In genomic region chr9:129646654-129647053, GRCh38 we compare ENCODE assay signal across 20 cellular contexts. TPM values are rescaled to one million over a fixed set of nuclear protein-coding genes. Genes with fewer than 3 reads are reported as not detected.
DNase-seq lines count a peak whose midpoint lies in the region; ATAC-seq and TF ChIP-seq lines count a peak whose summit lies in the region.
"Had no signal": no experiment of that assay in that cellular context is flagged by ENCODE, and none has a peak within 500 bp of the region (broad histone marks: within the 10 kb centered on the region; RNA-seq: fewer than 3 reads in every experiment).

No MANE protein-coding gene starts in this region.

- 0 out of 2 replicates have a peak overlapping the region, but pooled peaks have one; percentile 10 for H2BK20ac ChIP-seq in IMR-90 (ENCODE audit: low read depth, low read length)

- no peaks in the 10 kb centered on the region for H3K36me3 Mint-ChIP-seq in activated CD4-positive, alpha-beta T cell treated with anti-CD3 and anti-CD28 coated beads for 36 hours (ENCODE audit: low read depth)
- no peaks in the 10 kb centered on the region for H3K36me3 Mint-ChIP-seq in activated CD4-positive, alpha-beta T cell treated with anti-CD3 and anti-CD28 coated beads, Interleukin-2, amount 10 ng/mL, durations not matched to agents 7 days and 5 days (ENCODE audit: low read depth)
- H3K36me3 Mint-ChIP-seq in CD4-positive, alpha-beta T cell (ENCODE audit: low read depth), result no peaks in the 10 kb centered on the region
- no peaks in the 10 kb centered on the region for H3K36me3 Mint-ChIP-seq in neural crest cell (ENCODE audit: low read depth)
- H3K36me3 Mint-ChIP-seq: CD14-positive monocyte; CD8-positive, alpha-beta T cell had no signal

- CTCF ChIA-PET in activated CD4-positive, alpha-beta T cell treated with anti-CD3 and anti-CD28 coated beads for 36 hours (lab: Charles Lee), result interaction anchor here (0.7 to 0.8 kb wide), 2 partner anchors 16 to 137 kb away, joined by 3 read pairs; no protein-coding TSS in a partner anchor
- CTCF ChIA-PET in activated CD4-positive, alpha-beta T cell treated with anti-CD3 and anti-CD28 coated beads, Interleukin-2, amount 10 ng/mL, durations not matched to agents 7 days and 5 days (lab: Charles Lee), result no interaction called here
- CTCF ChIA-PET in CD4-positive, alpha-beta T cell (lab: Charles Lee), result no interaction called here
- CTCF ChIA-PET in IMR-90 (lab: Yijun Ruan, JAX), result no interaction called here
- CTCF ChIA-PET in RWPE1 (lab: Yijun Ruan, JAX), result interaction anchor here (0.6 to 1.4 kb wide), 5 partner anchors 18 to 1481 kb away, joined by 3 to 7 read pairs (median 5); no protein-coding TSS in a partner anchor

- no peak overlapping the region for H3K14ac ChIP-seq in IMR-90 (replicated peaks; ENCODE audit: low read depth, low read length)

- TF ChIP-seq RAD21 in IMR-90 (IDR thresholded peaks at IDR 0.05; ENCODE audit: low read length), result no peak

- H3K4me1 ChIP-seq in IMR-90 (ENCODE audit: control insufficient read depth, insufficient read depth, low read length), result peaks cover 9% of the 10 kb centered on the region; the same call in 1 of the 2 replicates
- H3K4me1 ChIP-seq: HAP-1 had no signal

- no peak for ATAC-seq in activated CD4-positive, alpha-beta T cell treated with anti-CD3 and anti-CD28 coated beads for 36 hours
- ATAC-seq in CD4-positive, alpha-beta T cell (ENCODE audit: poor library complexity), result no peak
- ATAC-seq in IMR-90 (ENCODE audit: low read depth), result no peak
- ATAC-seq: CD8-positive, alpha-beta T cell; GM12878 had no signal

- intact Hi-C loops in activated CD4-positive, alpha-beta T cell treated with anti-CD3 and anti-CD28 coated beads for 36 hours (cut with DNase I, micrococcal nuclease), result loop anchor here (10.0 kb wide), 2 partner anchors 78 to 408 kb away; partner anchors contain the start of gene GPR107 (in 1 of the 2)
- intact Hi-C loops in CD4-positive, alpha-beta T cell (cut with DNase I, micrococcal nuclease), result loop anchor here in 1 of 2 experiments (10.0 kb wide), 1 partner anchor 1712 kb away; the partner anchor contains the start of genes DPM2 and PIP5KL1
- intact Hi-C loops in IMR-90 (cut with micrococcal nuclease), result no loop called here

- no peak overlapping the region for H4K91ac ChIP-seq in IMR-90 (ENCODE audit: insufficient read depth, low read depth, low read length)

- TF ChIP-seq POLR2A in IMR-90 (IDR thresholded peaks at IDR 0.05; ENCODE audit: low read depth, low read length), result no peak

- no peaks in the 10 kb centered on the region for H3K36me3 ChIP-seq in IMR-90 (ENCODE audit: control insufficient read depth, insufficient read depth, low read length)
- H3K36me3 ChIP-seq: BLaER1, HAP-1 had no signal

- peak overlapping the region; percentile 30; the same call in 1 of the 2 replicates for H2BK120ac ChIP-seq in IMR-90 (ENCODE audit: low read depth, low read length)

- no peaks in the 10 kb centered on the region for H3K9me3 Mint-ChIP-seq in activated CD4-positive, alpha-beta T cell treated with anti-CD3 and anti-CD28 coated beads for 36 hours (ENCODE audit: low read depth)
- H3K9me3 Mint-ChIP-seq in activated CD4-positive, alpha-beta T cell treated with anti-CD3 and anti-CD28 coated beads, Interleukin-2, amount 10 ng/mL, durations not matched to agents 7 days and 5 days, result no peaks in the 10 kb centered on the region
- no peaks in the 10 kb centered on the region for H3K9me3 Mint-ChIP-seq in CD4-positive, alpha-beta T cell
- no peaks in the 10 kb centered on the region for H3K9me3 Mint-ChIP-seq in neural crest cell
- H3K9me3 Mint-ChIP-seq: CD8-positive, alpha-beta T cell had no signal

- H3K56ac ChIP-seq in IMR-90 (ENCODE audit: extremely low read depth, insufficient read depth, low read length), result no peak overlapping the region

- H3K4me3 Mint-ChIP-seq in activated CD4-positive, alpha-beta T cell treated with anti-CD3 and anti-CD28 coated beads for 36 hours, result no peak overlapping the region
- H3K4me3 Mint-ChIP-seq in activated CD4-positive, alpha-beta T cell treated with anti-CD3 and anti-CD28 coated beads, Interleukin-2, amount 10 ng/mL, durations not matched to agents 7 days and 5 days, result no peak overlapping the region
- H3K4me3 Mint-ChIP-seq in CD4-positive, alpha-beta T cell, result peak overlapping the region; percentile 59
- H3K4me3 Mint-ChIP-seq in neural crest cell, result peak overlapping the region; percentile 42
- H3K4me3 Mint-ChIP-seq: CD14-positive monocyte; CD8-positive, alpha-beta T cell had no signal

- POLR2A ChIA-PET in activated CD4-positive, alpha-beta T cell treated with anti-CD3 and anti-CD28 coated beads for 36 hours (lab: Charles Lee), result no interaction called here
- POLR2A ChIA-PET in activated CD4-positive, alpha-beta T cell treated with anti-CD3 and anti-CD28 coated beads, Interleukin-2, amount 10 ng/mL, durations not matched to agents 7 days and 5 days (lab: Charles Lee), result no interaction called here
- POLR2A ChIA-PET in CD4-positive, alpha-beta T cell (lab: Charles Lee), result no interaction called here
- POLR2A ChIA-PET in IMR-90 (lab: Charles Lee; ENCODE audit: unreplicated experiment), result no interaction called here
- POLR2A ChIA-PET in RWPE1 (lab: Yijun Ruan, JAX; ENCODE audit: low non-redundant PET), result no interaction called here

- H3K4me3 ChIP-seq in IMR-90 (ENCODE audit: insufficient read depth, low read depth, low read length), result no peak overlapping the region
- H3K4me3 ChIP-seq: BLaER1, GM12878, HAP-1 had no signal

- no peaks in the 10 kb centered on the region for H3K4me1 Mint-ChIP-seq in activated CD4-positive, alpha-beta T cell treated with anti-CD3 and anti-CD28 coated beads for 36 hours
- H3K4me1 Mint-ChIP-seq in activated CD4-positive, alpha-beta T cell treated with anti-CD3 and anti-CD28 coated beads, Interleukin-2, amount 10 ng/mL, durations not matched to agents 7 days and 5 days, result peaks cover 3% of the 10 kb centered on the region
- H3K4me1 Mint-ChIP-seq in CD4-positive, alpha-beta T cell (ENCODE audit: low read depth), result no peaks in the 10 kb centered on the region
- H3K4me1 Mint-ChIP-seq in neural crest cell, result peaks cover 19% of the 10 kb centered on the region

- H2BK15ac ChIP-seq in IMR-90 (ENCODE audit: low read depth, low read length), result no peak overlapping the region

- no peak overlapping the region for H2BK5ac ChIP-seq in IMR-90 (ENCODE audit: low read depth, low read length, poor library complexity, severe bottlenecking)

- H3K27ac Mint-ChIP-seq in activated CD4-positive, alpha-beta T cell treated with anti-CD3 and anti-CD28 coated beads for 36 hours, result peak overlapping the region; percentile 49
- no peak overlapping the region for H3K27ac Mint-ChIP-seq in activated CD4-positive, alpha-beta T cell treated with anti-CD3 and anti-CD28 coated beads, Interleukin-2, amount 10 ng/mL, durations not matched to agents 7 days and 5 days
- no peak overlapping the region for H3K27ac Mint-ChIP-seq in CD4-positive, alpha-beta T cell
- H3K27ac Mint-ChIP-seq in neural crest cell (ENCODE audit: unreplicated experiment), result no peak overlapping the region
- H3K27ac Mint-ChIP-seq: CD14-positive monocyte; CD8-positive, alpha-beta T cell had no signal

- H4K5ac ChIP-seq in IMR-90 (ENCODE audit: low read depth, low read length), result no peak overlapping the region

- H3K27me3 Mint-ChIP-seq in activated CD4-positive, alpha-beta T cell treated with anti-CD3 and anti-CD28 coated beads for 36 hours, result no peaks in the 10 kb centered on the region
- H3K27me3 Mint-ChIP-seq in activated CD4-positive, alpha-beta T cell treated with anti-CD3 and anti-CD28 coated beads, Interleukin-2, amount 10 ng/mL, durations not matched to agents 7 days and 5 days, result no peaks in the 10 kb centered on the region
- H3K27me3 Mint-ChIP-seq in CD4-positive, alpha-beta T cell, result no peaks in the 10 kb centered on the region
- H3K27me3 Mint-ChIP-seq in neural crest cell (ENCODE audit: low read depth), result no peaks in the 10 kb centered on the region

- H2AK9ac ChIP-seq in IMR-90 (replicated peaks; ENCODE audit: low read depth, low read length, poor library complexity), result no peak overlapping the region

- no peak overlapping the region for H3K18ac ChIP-seq in IMR-90 (ENCODE audit: low read depth, low read length)

- H3K4ac ChIP-seq in IMR-90 (ENCODE audit: low read depth, low read length), result no peak overlapping the region

- no peaks in the 10 kb centered on the region for H3K27me3 ChIP-seq in CD4-positive, alpha-beta T cell (ENCODE audit: control insufficient read depth, insufficient read depth, low read length)
- no peaks in the 10 kb centered on the region for H3K27me3 ChIP-seq in IMR-90 (ENCODE audit: control insufficient read depth, insufficient read depth, low read length)
- H3K27me3 ChIP-seq: BLaER1 had no signal

- no peak for DNase-seq in activated CD4-positive, alpha-beta T cell treated with anti-CD3 and anti-CD28 coated beads for 36 hours
- no peak for DNase-seq in activated CD4-positive, alpha-beta T cell treated with anti-CD3 and anti-CD28 coated beads, Interleukin-2, amount 10 ng/mL, durations not matched to agents 7 days and 5 days
- DNase-seq in CD4-positive, alpha-beta T cell, result no peak
- DNase-seq in IMR-90, result no peak
- no peak for DNase-seq in neural crest cell (ENCODE audit: low read depth, low spot score)
- no peak for DNase-seq in SHP77 (lab: John Stamatoyannopoulos, UW)
- no peak for DNase-seq in RWPE1 (ENCODE audit: low spot score)
- DNase-seq: 8988T; Calu3; CD8-positive, alpha-beta T cell; DMS79 treated with DMSO at 0.1 percent for 48 hours; GF-D8; GOT3 had no signal

- no peaks in the 10 kb centered on the region for H3K9me3 ChIP-seq in CD4-positive, alpha-beta T cell (ENCODE audit: control insufficient read depth, low read length)
- no peaks in the 10 kb centered on the region for H3K9me3 ChIP-seq in IMR-90 (ENCODE audit: control insufficient read depth, insufficient read depth, low read length)
- H3K9me3 ChIP-seq: BLaER1, HAP-1 had no signal

- no peak for TF ChIP-seq CTCF in CD4-positive, alpha-beta T cell (IDR thresholded peaks at IDR 0.05)
- TF ChIP-seq CTCF in IMR-90 (conservative IDR thresholded peaks at IDR 0.05; ENCODE audit: low read depth, low read length), result no peak
- no peak for TF ChIP-seq CTCF in neural crest cell (conservative IDR thresholded peaks at IDR 0.05)
- no peak for TF ChIP-seq CTCF in RWPE1 (conservative IDR thresholded peaks at IDR 0.05; ENCODE audit: low read depth)

- no peaks in the 10 kb centered on the region for H4K20me1 ChIP-seq in IMR-90 (ENCODE audit: insufficient read depth, low read length)

- no peak overlapping the region for H4K8ac ChIP-seq in IMR-90 (ENCODE audit: low read depth in 2 of 2, low read length in 2 of 2)

- H2AFZ ChIP-seq in IMR-90 (replicated peaks; ENCODE audit: low read length, poor library complexity), result no peak overlapping the region

- no peak overlapping the region for H3K9ac ChIP-seq in IMR-90 (ENCODE audit: low read depth, low read length)
- H3K9ac ChIP-seq: BLaER1 had no signal

- no CpG with 5 or more reads among the region's 7 CpGs for WGBS in IMR-90 (ENCODE audit: extremely low coverage in 2 of 2, insufficient read length in 1 of 2), 2 experiments

- H3K27ac ChIP-seq in CD4-positive, alpha-beta T cell (ENCODE audit: low read depth, low read length), result no peak overlapping the region
- H3K27ac ChIP-seq in IMR-90 (ENCODE audit: insufficient read depth, low read length) (no peak overlapping the region), RWPE1 (no peak overlapping the region)
- H3K27ac ChIP-seq: BLaER1, HL-60 had no signal

- H3K23ac ChIP-seq in IMR-90 (ENCODE audit: low read depth, low read length), result no peak overlapping the region

- BruUV-seq in IMR-90 (replicated peaks; lab: Mats Ljungman, UMichigan), result no TSS peak

- H3K9me1 ChIP-seq in IMR-90 (ENCODE audit: insufficient read depth, low read length), result peaks cover 6% of the 10 kb centered on the region

- dilution Hi-C loops in IMR-90 (cut with HindIII; ENCODE audit: low sequenced_read_pairs, unreplicated experiment), result no loop called here

- H3K4me2 ChIP-seq in IMR-90 (ENCODE audit: low read depth, low read length), result no peak overlapping the region
- H3K4me2 ChIP-seq: BLaER1 had no signal

- H3K79me1 ChIP-seq in IMR-90 (ENCODE audit: low read depth in 1 of 2, low read length in 2 of 2), result peaks cover 0 to 10% of the 10 kb centered on the region in 2 experiments; a peak in 1 of 4 replicates

- in situ Hi-C loops in IMR-90 (cut with MboI; ENCODE audit: low sequenced_read_pairs), result no loop called here

- no peak overlapping the region for H2AK5ac ChIP-seq in IMR-90 (ENCODE audit: low read depth, low read length)

RNA-seq across cellular contexts. Expression of gene ASB6, which starts 4.7 kb away (rescaled TPM):
- 10 to 100 TPM; 13.4 to 15.0 TPM for total RNA-seq in activated CD4-positive, alpha-beta T cell treated with anti-CD3 and anti-CD28 coated beads for 36 hours
- 10 to 100 TPM; 24.1 to 26.6 TPM for total RNA-seq in activated CD4-positive, alpha-beta T cell treated with anti-CD3 and anti-CD28 coated beads, Interleukin-2, amount 10 ng/mL, durations not matched to agents 7 days and 5 days
- total RNA-seq in CD4-positive, alpha-beta T cell, result 10 to 100 TPM; 28.5 to 29.3 TPM
- total RNA-seq in IMR-90 (2012; rRNA removed) (9.4 and 9.7 TPM in 2 replicates), neural crest cell (20.9 and 21.9 TPM in 2 replicates)
- polyA plus RNA-seq in IMR-90 (2012; rRNA removed), result 28.9 and 31.4 TPM in 2 replicates
- polyA plus RNA-seq in IMR-90 (2012; cell fraction: cytosol; rRNA removed), result 22.2 and 27.8 TPM in 2 replicates
- polyA plus RNA-seq in IMR-90 (2012; cell fraction: nucleus; rRNA removed; ENCODE audit: low replicate concordance), result 42.0 and 79.1 TPM in 2 replicates

RNA-seq across cellular contexts. Expression of gene PRRX2, which starts 18.8 kb away (rescaled TPM):
- total RNA-seq in activated CD4-positive, alpha-beta T cell treated with anti-CD3 and anti-CD28 coated beads for 36 hours, result under 1 TPM; 0.49 to 0.57 TPM
- total RNA-seq in activated CD4-positive, alpha-beta T cell treated with anti-CD3 and anti-CD28 coated beads, Interleukin-2, amount 10 ng/mL, durations not matched to agents 7 days and 5 days, result under 1 TPM in 1 of 2 experiments, not detected in 1; 0.15 TPM
- not detected for total RNA-seq in CD4-positive, alpha-beta T cell
- total RNA-seq in IMR-90 (2012; rRNA removed) (12.7 and 13.1 TPM in 2 replicates), neural crest cell (0.65 and 0.68 TPM in 2 replicates)
- 35.5 and 45.9 TPM in 2 replicates for polyA plus RNA-seq in IMR-90 (2012; rRNA removed)
- 19.5 and 46.6 TPM in 2 replicates for polyA plus RNA-seq in IMR-90 (2012; cell fraction: cytosol; rRNA removed)
- 10.2 and 29.0 TPM in 2 replicates for polyA plus RNA-seq in IMR-90 (2012; cell fraction: nucleus; rRNA removed; ENCODE audit: low replicate concordance)
- total RNA-seq: Calu3; CD8-positive, alpha-beta T cell; GM12878; HT1080 had no signal
- polyA plus RNA-seq: CD14-positive monocyte, GM12878 had no signal

RNA-seq across cellular contexts. Expression of gene NTMT1, which starts 20.7 kb away (rescaled TPM):
- 10 to 100 TPM; 50.1 to 69.2 TPM for total RNA-seq in activated CD4-positive, alpha-beta T cell treated with anti-CD3 and anti-CD28 coated beads for 36 hours
- total RNA-seq in activated CD4-positive, alpha-beta T cell treated with anti-CD3 and anti-CD28 coated beads, Interleukin-2, amount 10 ng/mL, durations not matched to agents 7 days and 5 days, result 10 to 100 TPM; 28.5 to 33.9 TPM
- 10 to 100 TPM; 50.7 to 52.5 TPM for total RNA-seq in CD4-positive, alpha-beta T cell
- total RNA-seq in IMR-90 (2012; rRNA removed), result 67.8 and 68.1 TPM in 2 replicates
- 88.1 and 108 TPM in 2 replicates for polyA plus RNA-seq in IMR-90 (2012; rRNA removed)
- polyA plus RNA-seq in IMR-90 (2012; cell fraction: cytosol; rRNA removed), result 57.5 and 92.6 TPM in 2 replicates
- 56.2 and 66.4 TPM in 2 replicates for polyA plus RNA-seq in IMR-90 (2012; cell fraction: nucleus; rRNA removed; ENCODE audit: low replicate concordance)
- total RNA-seq in neural crest cell, result 50.9 and 51.8 TPM in 2 replicates

RNA-seq across cellular contexts. Expression of gene C9orf50, which starts 25.8 kb away (rescaled TPM):
- not detected for total RNA-seq in activated CD4-positive, alpha-beta T cell treated with anti-CD3 and anti-CD28 coated beads for 36 hours
- not detected for total RNA-seq in activated CD4-positive, alpha-beta T cell treated with anti-CD3 and anti-CD28 coated beads, Interleukin-2, amount 10 ng/mL, durations not matched to agents 7 days and 5 days
- total RNA-seq in CD4-positive, alpha-beta T cell, result not detected
- total RNA-seq in IMR-90 (2012; rRNA removed) (not detected in 2 replicates), neural crest cell (0.26 and 0.27 TPM in 2 replicates)
- 0.09 and 0.20 TPM in 2 replicates for polyA plus RNA-seq in IMR-90 (2012; rRNA removed)
- 0.06 and 0.19 TPM in 2 replicates for polyA plus RNA-seq in IMR-90 (2012; cell fraction: cytosol; rRNA removed)
- polyA plus RNA-seq in IMR-90 (2012; cell fraction: nucleus; rRNA removed; ENCODE audit: low replicate concordance), result 0.42 and 0.54 TPM in 2 replicates
- total RNA-seq: A673, Calu3, GM12878, HT1080 had no signal
- polyA plus RNA-seq: CD14-positive monocyte, GM12878 had no signal

Comparison
In these comparisons a context has a peak if more than half of its experiments do, and no peak if none do; other contexts are left out.
1. CTCF ChIA-PET loops: an anchor here in activated CD4-positive, alpha-beta T cell treated with anti-CD3 and anti-CD28 coated beads for 36 hours (0.7 to 0.8 kb wide) and RWPE1 (0.6 to 1.4 kb wide); none called in activated CD4-positive, alpha-beta T cell treated with anti-CD3 and anti-CD28 coated beads, Interleukin-2, amount 10 ng/mL, durations not matched to agents 7 days and 5 days, CD4-positive, alpha-beta T cell and IMR-90.
2. H3K4me3 Mint-ChIP-seq: peak in CD4-positive, alpha-beta T cell (single experiment) and neural crest cell (single experiment); none in activated CD4-positive, alpha-beta T cell treated with anti-CD3 and anti-CD28 coated beads for 36 hours (single experiment) and activated CD4-positive, alpha-beta T cell treated with anti-CD3 and anti-CD28 coated beads, Interleukin-2, amount 10 ng/mL, durations not matched to agents 7 days and 5 days (single experiment).